ENCODE assay signal across 8 cellular contexts in the genomic region with DNA sequence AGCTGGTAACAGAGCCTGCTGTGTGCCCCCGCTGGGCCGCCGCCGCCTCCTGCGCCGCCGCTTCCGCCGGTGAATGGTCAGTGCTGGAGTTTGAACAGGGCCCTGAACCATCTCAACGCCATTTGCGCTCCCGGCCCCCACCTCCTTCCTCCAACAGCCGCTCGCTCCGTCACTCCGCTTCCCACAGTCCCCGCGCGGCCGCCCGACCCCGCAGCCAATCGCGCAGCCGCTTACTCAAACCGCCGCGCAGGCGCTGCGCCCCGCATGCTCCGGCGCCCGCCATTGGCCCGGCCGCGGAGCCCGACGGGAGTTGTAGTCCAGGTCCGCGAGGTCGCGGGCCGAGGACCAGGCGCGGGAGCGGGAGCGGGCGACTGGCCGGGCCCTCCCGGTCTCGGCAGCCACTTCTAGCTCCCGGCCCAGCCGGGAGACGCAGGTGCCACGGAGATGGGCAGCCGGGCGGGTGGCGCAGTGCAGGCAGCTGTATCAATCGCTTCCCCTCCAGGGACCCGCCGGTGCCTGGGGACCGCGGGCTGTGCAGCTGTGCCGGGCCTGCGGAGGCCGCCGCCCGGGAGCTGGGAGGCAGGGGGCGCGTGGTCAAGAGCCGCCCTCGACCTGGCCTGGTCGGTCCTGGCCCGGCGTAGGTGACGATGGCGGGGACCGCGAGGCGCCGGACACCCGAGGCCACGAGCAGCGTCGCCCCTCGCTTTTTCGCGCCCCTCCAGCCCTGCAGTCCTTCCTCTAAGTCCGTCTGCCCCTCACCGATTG. TPM values are rescaled to one million over a fixed set of nuclear protein-coding genes. Genes with fewer than 3 reads are reported as not detected.
DNase-seq lines count a peak whose midpoint lies in the region; ATAC-seq, FAIRE-seq and TF ChIP-seq lines count a peak whose summit lies in the region.

A gene with protein sequence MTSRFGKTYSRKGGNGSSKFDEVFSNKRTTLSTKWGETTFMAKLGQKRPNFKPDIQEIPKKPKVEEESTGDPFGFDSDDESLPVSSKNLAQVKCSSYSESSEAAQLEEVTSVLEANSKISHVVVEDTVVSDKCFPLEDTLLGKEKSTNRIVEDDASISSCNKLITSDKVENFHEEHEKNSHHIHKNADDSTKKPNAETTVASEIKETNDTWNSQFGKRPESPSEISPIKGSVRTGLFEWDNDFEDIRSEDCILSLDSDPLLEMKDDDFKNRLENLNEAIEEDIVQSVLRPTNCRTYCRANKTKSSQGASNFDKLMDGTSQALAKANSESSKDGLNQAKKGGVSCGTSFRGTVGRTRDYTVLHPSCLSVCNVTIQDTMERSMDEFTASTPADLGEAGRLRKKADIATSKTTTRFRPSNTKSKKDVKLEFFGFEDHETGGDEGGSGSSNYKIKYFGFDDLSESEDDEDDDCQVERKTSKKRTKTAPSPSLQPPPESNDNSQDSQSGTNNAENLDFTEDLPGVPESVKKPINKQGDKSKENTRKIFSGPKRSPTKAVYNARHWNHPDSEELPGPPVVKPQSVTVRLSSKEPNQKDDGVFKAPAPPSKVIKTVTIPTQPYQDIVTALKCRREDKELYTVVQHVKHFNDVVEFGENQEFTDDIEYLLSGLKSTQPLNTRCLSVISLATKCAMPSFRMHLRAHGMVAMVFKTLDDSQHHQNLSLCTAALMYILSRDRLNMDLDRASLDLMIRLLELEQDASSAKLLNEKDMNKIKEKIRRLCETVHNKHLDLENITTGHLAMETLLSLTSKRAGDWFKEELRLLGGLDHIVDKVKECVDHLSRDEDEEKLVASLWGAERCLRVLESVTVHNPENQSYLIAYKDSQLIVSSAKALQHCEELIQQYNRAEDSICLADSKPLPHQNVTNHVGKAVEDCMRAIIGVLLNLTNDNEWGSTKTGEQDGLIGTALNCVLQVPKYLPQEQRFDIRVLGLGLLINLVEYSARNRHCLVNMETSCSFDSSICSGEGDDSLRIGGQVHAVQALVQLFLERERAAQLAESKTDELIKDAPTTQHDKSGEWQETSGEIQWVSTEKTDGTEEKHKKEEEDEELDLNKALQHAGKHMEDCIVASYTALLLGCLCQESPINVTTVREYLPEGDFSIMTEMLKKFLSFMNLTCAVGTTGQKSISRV (N-terminal part only) (minus strand): TSS at position 173 of the 765 bp plus-strand sequence. CDS start 3,723 bp downstream, outside the sequence.

- H3K36me3 ChIP-seq in adipocyte (ENCODE audit: control insufficient read depth, insufficient read depth, low read length, severe bottlenecking), result peaks cover 11% of the 10 kb centered on the region
- peaks cover 11% of the 10 kb centered on the region for H3K36me3 ChIP-seq in cardiac muscle cell
- H3K36me3 ChIP-seq in parathyroid adenoma (ENCODE audit: control insufficient read depth, insufficient read depth, low read length), result no peaks in the 10 kb centered on the region
- peaks cover 0 to 3% (median 0%) of the 10 kb centered on the region in 3 donors for H3K36me3 ChIP-seq in tibial artery

- TF ChIP-seq CTCF in cardiac muscle cell (IDR thresholded peaks at IDR 0.05; ENCODE audit: low read depth, low read length), result no peak
- TF ChIP-seq CTCF in parathyroid adenoma (IDR thresholded peaks at IDR 0.05), result no peak
- TF ChIP-seq CTCF in tibial artery (IDR thresholded peaks at IDR 0.05), result no peak

- intact Hi-C loops in tibial artery (cut with DNase I; ENCODE audit: low total_unique reads), result loop anchor here (2.0 kb wide), 1 partner anchor 121 kb away; no protein-coding TSS in a partner anchor

- H3K4me1 ChIP-seq in adipocyte (ENCODE audit: control insufficient read depth, insufficient read depth, low read length) (peaks cover 31% of the 10 kb centered on the region), cardiac muscle cell (ENCODE audit: low read depth) (peaks cover 26% of the 10 kb centered on the region), parathyroid adenoma (peaks cover 25% of the 10 kb centered on the region), tibial artery (peaks cover 0 to 51% (median 32%) of the 10 kb centered on the region in 4 donors)

- no peaks in the 10 kb centered on the region for H3K9me3 ChIP-seq in adipocyte (ENCODE audit: control insufficient read depth, low read length)
- H3K9me3 ChIP-seq in cardiac muscle cell (ENCODE audit: low read depth), result no peaks in the 10 kb centered on the region
- H3K9me3 ChIP-seq in parathyroid adenoma (ENCODE audit: control insufficient read depth, low read length), result no peaks in the 10 kb centered on the region
- no peaks in the 10 kb centered on the region for H3K9me3 ChIP-seq in tibial artery

- H3K4me3 ChIP-seq in adipocyte (ENCODE audit: low read length) (peak within 1 kb of the TSS; percentile 96), cardiac muscle cell (peak within 1 kb of the TSS; percentile 77), parathyroid adenoma (ENCODE audit: low read depth, low read length) (peak within 1 kb of the TSS; percentile 82), tibial artery (peak within 1 kb of the TSS; percentile 75 to 97)

- H3K27ac ChIP-seq in cardiac muscle cell (peak within 1 kb of the TSS; percentile 96), parathyroid adenoma (peak within 1 kb of the TSS; percentile 77), tibial artery (peak within 1 kb of the TSS; percentile 95 to 98)

- peak; percentile 98 for ATAC-seq in HG02798 (IDR thresholded peaks at IDR 0.05; ENCODE audit: poor library complexity, unreplicated experiment)

- peaks cover 38% of the 10 kb centered on the region for H3K79me2 ChIP-seq in parathyroid adenoma

- H2AFZ ChIP-seq in parathyroid adenoma, result peak within 1 kb of the TSS; percentile 90

- H3K9ac ChIP-seq in adipocyte (ENCODE audit: low read length), result peak within 1 kb of the TSS; percentile 96
- H3K9ac ChIP-seq in parathyroid adenoma, result peak within 1 kb of the TSS; percentile 79

- FAIRE-seq in GM12892 (lab: Jason Lieb, UNC), result peak; percentile 96

- peak within 1 kb of the TSS; percentile 77 for H3K4me2 ChIP-seq in parathyroid adenoma (ENCODE audit: low read length)

- H3K27me3 ChIP-seq in adipocyte (replicated peaks; ENCODE audit: control insufficient read depth, insufficient read depth, low read length) (no peaks in the 10 kb centered on the region), cardiac muscle cell (no peaks in the 10 kb centered on the region), parathyroid adenoma (ENCODE audit: control insufficient read depth, insufficient read depth, low read length) (no peaks in the 10 kb centered on the region), tibial artery (no peaks in the 10 kb centered on the region)

- peak; percentile 69; the same call in 1 of the 2 replicates for TF ChIP-seq POLR2A in GM12892 (IDR thresholded peaks at IDR 0.05; ENCODE audit: low read depth, low read length)

- DNase-seq in GM12892 (ENCODE audit: insufficient read length), result peak; percentile 96
- DNase-seq in NCI-H1417 treated with DMSO at 0.1 percent for 48 hours (lab: John Stamatoyannopoulos, UW), result peak; percentile 21
- DNase-seq in T follicular helper cell (ENCODE audit: low read depth), result peak; percentile 91
- peak; percentile 98 for DNase-seq in adipocyte (ENCODE audit: low read depth)
- peak; percentile 96 to 98 for DNase-seq in cardiac muscle cell (ENCODE audit: low read depth in 1 of 2, low spot score in 1 of 2)
- peak; percentile 96 to 98 for DNase-seq in tibial artery

RNA-seq across cellular contexts. Expression of the gene that starts here (rescaled TPM):
- polyA plus RNA-seq in GM12892 (2012; ENCODE audit: missing spikeins), result 31.2 TPM
- total RNA-seq in cardiac muscle cell, result 19.9 and 27.9 TPM in 2 replicates
- polyA plus RNA-seq in cardiac muscle cell, result 15.2 and 22.9 TPM in 2 replicates

Comparison
In these comparisons a context has a peak if more than half of its experiments do, and no peak if none do; other contexts are left out.
1. Peak in every context shown above with its lines: DNase-seq, ATAC-seq, H3K4me3 ChIP-seq and H3K27ac ChIP-seq.
2. DNase-seq: peak in every context shown above with its lines; median percentile 98 in adipocyte; 97 in cardiac muscle cell; 97 in tibial artery; 96 in GM12892; 91 in T follicular helper cell; 21 in NCI-H1417 treated with DMSO at 0.1 percent for 48 hours.